ENCODE assay signal across 24 cellular contexts in the genomic region with DNA sequence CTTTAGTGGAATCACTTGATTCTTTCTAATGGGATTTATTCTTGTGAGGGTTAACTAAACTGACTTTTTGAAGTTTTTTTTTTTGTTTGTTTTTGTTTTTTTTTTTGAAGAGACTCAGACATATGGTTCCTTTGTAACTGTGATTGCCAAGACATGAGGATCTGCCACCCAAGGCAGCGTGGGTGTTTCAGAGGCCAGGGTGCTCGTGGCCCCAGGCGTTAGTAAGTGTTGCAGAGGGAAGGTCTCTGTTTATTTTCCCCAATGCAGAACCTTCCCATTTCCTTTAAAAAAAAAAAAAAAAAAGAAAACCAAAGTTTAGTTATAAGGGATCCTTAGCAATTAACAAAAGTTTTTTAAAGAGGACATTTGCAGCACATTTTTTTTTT.
"Had no signal": no experiment of that assay in that cellular context is flagged by ENCODE, and none has a peak within 500 bp of the region (broad histone marks: within the 10 kb centered on the region; RNA-seq: fewer than 3 reads in every experiment).

No MANE protein-coding gene starts in this region.

- H3K36me3 ChIP-seq: heart right ventricle, lower lobe of right lung, neural progenitor cell, neutrophil, suprapubic skin, thoracic aorta, tibial artery, uterus had no signal

- DNase-seq: heart right ventricle; islet precursor cell; mammary epithelial cell; mesenchymal stem cell; occipital lobe; retina; small intestine; stimulated activated CD4-positive, alpha-beta T cell treated with anti-CD3 and anti-CD28 coated beads, Interleukin-1b, Interleukin-23, amount 100 ng/mL, for 48 hours; stimulated activated CD4-positive, alpha-beta T cell treated with anti-CD3 and anti-CD28 coated beads, Interleukin-2, amount 100 ng/mL, for 48 hours; stimulated activated CD4-positive, alpha-beta T cell treated with anti-CD3 and anti-CD28 coated beads, Interleukin-4, amount 100 ng/mL, for 4 hours; stimulated activated naive B cell treated with anti-CD40 and anti-IgM and Interleukin-4, amounts not matched to agents 10 μg/mL and 1 μg/mL and 100 μg/mL, for 72 hours; trophoblast cell; uterus had no signal

- H3K9me3 ChIP-seq: lower lobe of right lung, neutrophil, uterus had no signal

- H3K27ac ChIP-seq: heart right ventricle, hepatocyte, lower lobe of right lung, neural progenitor cell, neutrophil, parathyroid adenoma, suprapubic skin, thoracic aorta, tibial artery, uterus had no signal

- H3K4me1 ChIP-seq: lower lobe of right lung, parathyroid adenoma, suprapubic skin, tibial artery, uterus had no signal

- H3K27me3 ChIP-seq: heart right ventricle, hepatocyte, neural progenitor cell, neutrophil, suprapubic skin, tibial artery, uterus had no signal

- H3K4me3 ChIP-seq: heart right ventricle, hepatocyte, lower lobe of right lung, neural progenitor cell, suprapubic skin, thoracic aorta, tibial artery, uterus had no signal

- ATAC-seq: heart right ventricle; naive thymus-derived CD8-positive, alpha-beta T cell; right cardiac atrium; sciatic nerve; stimulated activated naive B cell treated with anti-CD40 and anti-IgM and Interleukin-4, amounts not matched to agents 10 μg/mL and 1 μg/mL and 100 μg/mL, for 72 hours had no signal
